20 cellular contexts compared by ENCODE assay signal in the genomic region with DNA sequence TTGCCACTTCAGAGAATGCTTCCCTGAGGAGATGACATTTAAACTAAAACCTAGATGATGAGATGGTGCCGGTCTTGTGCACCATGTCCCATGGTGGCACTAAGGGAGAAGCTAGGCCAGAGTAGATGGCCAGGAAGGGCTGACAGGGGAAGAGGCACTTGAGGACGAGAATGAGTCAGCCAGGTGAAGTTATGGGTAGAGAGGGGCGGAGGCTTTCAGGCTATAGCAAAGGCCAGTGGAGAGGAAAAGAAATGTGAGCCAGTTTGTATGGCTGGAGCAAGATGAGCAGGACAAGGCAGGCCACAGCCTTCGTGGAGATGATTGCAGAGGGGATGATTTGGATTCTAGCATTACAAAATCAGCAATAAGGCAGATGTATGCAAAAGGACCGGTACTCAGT. TPM values are rescaled to one million over a fixed set of nuclear protein-coding genes. Genes with fewer than 3 reads are reported as not detected.
DNase-seq lines count a peak whose midpoint lies in the region; ATAC-seq, FAIRE-seq and TF ChIP-seq lines count a peak whose summit lies in the region.
"Had no signal": no experiment of that assay in that cellular context is flagged by ENCODE, and none has a peak within 500 bp of the region (broad histone marks: within the 10 kb centered on the region; RNA-seq: fewer than 3 reads in every experiment).

No MANE protein-coding gene starts in this region.

- DNase-seq in DMS53 treated with DMSO at 0.1 percent for 48 hours (lab: John Stamatoyannopoulos, UW; ENCODE audit: unreplicated experiment), result peak; percentile 92
- DNase-seq in NCI-H2029 treated with DMSO at 0.1 percent for 48 hours (lab: John Stamatoyannopoulos, UW), result peak; percentile 18
- peak; percentile 70 for DNase-seq in bronchial epithelial cell (ENCODE audit: low read depth)
- DNase-seq in mucosa of descending colon, result peak in 2 of 3 donors; percentile 48 to 59
- no peak for DNase-seq in SW480 (ENCODE audit: low spot score)
- no peak for DNase-seq in midbrain (lab: John Stamatoyannopoulos, UW)
- DNase-seq in activated T-cell treated with anti-CD3 and anti-CD28 coated beads, Interleukin-2, amount 50 U/mL, for 24 hours, result no peak
- DNase-seq: CD4-positive, alpha-beta memory T cell; DMS79 treated with DMSO at 0.1 percent for 48 hours; H7; NCI-H1417 treated with DMSO at 0.1 percent for 48 hours; NCI-H187 treated with DMSO at 0.1 percent for 48 hours; NCI-H446 treated with DMSO at 0.1 percent for 48 hours; NCI-H82; RPMI8226; SIG-M5 had no signal

- no peak overlapping the region for H3K27ac Mint-ChIP-seq in activated T-cell treated with anti-CD3 and anti-CD28 coated beads, Interleukin-2, amount 50 U/mL, for 24 hours

- no peaks in the 10 kb centered on the region for H3K36me3 Mint-ChIP-seq in activated T-cell treated with anti-CD3 and anti-CD28 coated beads, Interleukin-2, amount 50 U/mL, for 24 hours (ENCODE audit: low read depth)
- H3K36me3 Mint-ChIP-seq: CD4-positive, alpha-beta memory T cell had no signal

- no peaks in the 10 kb centered on the region for H3K27me3 ChIP-seq in bronchial epithelial cell (ENCODE audit: control insufficient read depth, insufficient read depth, low read length)
- H3K27me3 ChIP-seq: BLaER1 had no signal

- no peak for TF ChIP-seq CTCF in bronchial epithelial cell (IDR thresholded peaks at IDR 0.05; ENCODE audit: insufficient read depth, low read length, severe bottlenecking)
- TF ChIP-seq CTCF in mucosa of descending colon (IDR thresholded peaks at IDR 0.05), result no peak

- FAIRE-seq in bronchial epithelial cell (lab: Jason Lieb, UNC), result no peak

- H3K9me3 ChIP-seq in mucosa of descending colon, result no peaks in the 10 kb centered on the region
- H3K9me3 ChIP-seq: BLaER1 had no signal

- intact Hi-C loops in mucosa of descending colon (cut with DNase I, micrococcal nuclease), result no loop called here

- no peak overlapping the region for H3K4me3 Mint-ChIP-seq in activated T-cell treated with anti-CD3 and anti-CD28 coated beads, Interleukin-2, amount 50 U/mL, for 24 hours
- H3K4me3 Mint-ChIP-seq: CD4-positive, alpha-beta memory T cell had no signal

- H3K4me1 Mint-ChIP-seq in activated T-cell treated with anti-CD3 and anti-CD28 coated beads, Interleukin-2, amount 50 U/mL, for 24 hours (ENCODE audit: low read depth), result peaks cover 7% of the 10 kb centered on the region

- H3K4me1 ChIP-seq in mucosa of descending colon (ENCODE audit: low read depth), result peaks cover 10% of the 10 kb centered on the region

- ATAC-seq in mucosa of descending colon (peak; percentile 84), GM19452 (IDR thresholded peaks at IDR 0.05; ENCODE audit: unreplicated experiment) (no peak)
- ATAC-seq: SK-N-SH treated with all-trans-retinoic acid at 6 μM for 48 hours had no signal

- H3K9me3 Mint-ChIP-seq in activated T-cell treated with anti-CD3 and anti-CD28 coated beads, Interleukin-2, amount 50 U/mL, for 24 hours, result no peaks in the 10 kb centered on the region
- H3K9me3 Mint-ChIP-seq: CD4-positive, alpha-beta memory T cell had no signal

- H3K27me3 Mint-ChIP-seq in activated T-cell treated with anti-CD3 and anti-CD28 coated beads, Interleukin-2, amount 50 U/mL, for 24 hours, result peaks cover 3% of the 10 kb centered on the region

- H3K4me3 ChIP-seq in bronchial epithelial cell (ENCODE audit: low read depth, low read length), result no peak overlapping the region
- no peak overlapping the region for H3K4me3 ChIP-seq in mucosa of descending colon
- H3K4me3 ChIP-seq: BLaER1 had no signal

- H3K36me3 ChIP-seq in bronchial epithelial cell (ENCODE audit: control insufficient read depth, insufficient read depth, low read length) (no peaks in the 10 kb centered on the region), mucosa of descending colon (ENCODE audit: low read depth) (no peaks in the 10 kb centered on the region)
- H3K36me3 ChIP-seq: BLaER1 had no signal

RNA-seq across cellular contexts. Expression of gene ADGRF4, which starts 44.7 kb away (rescaled TPM):
- 17.9 and 31.5 TPM in 2 replicates for total RNA-seq in bronchial epithelial cell
- total RNA-seq in mucosa of descending colon, result 1 to 10 TPM in 2 of 3 donors, under 1 TPM in 1; 0.79 to 3.9 (median 2.6) TPM
- total RNA-seq: A673; CD4-positive, alpha-beta memory T cell had no signal

Comparison
In these comparisons a context has a peak if more than half of its experiments do, and no peak if none do; other contexts are left out.
1. DNase-seq: peak in DMS53 treated with DMSO at 0.1 percent for 48 hours (single experiment), NCI-H2029 treated with DMSO at 0.1 percent for 48 hours (single experiment), bronchial epithelial cell (single experiment) and mucosa of descending colon (2 of 3); none in SW480 (single experiment), midbrain (single experiment) and activated T-cell treated with anti-CD3 and anti-CD28 coated beads, Interleukin-2, amount 50 U/mL, for 24 hours (single experiment).